15 cellular contexts compared by ENCODE assay signal in genomic region chr6:33421344-33421643, GRCh38. TPM values are rescaled to one million over a fixed set of nuclear protein-coding genes. Genes with fewer than 3 reads are reported as not detected.
DNase-seq lines count a peak whose midpoint lies in the region; ATAC-seq, FAIRE-seq and TF ChIP-seq lines count a peak whose summit lies in the region.
"Had no signal": no experiment of that assay in that cellular context is flagged by ENCODE, and none has a peak within 500 bp of the region (broad histone marks: within the 10 kb centered on the region; RNA-seq: fewer than 3 reads in every experiment).

No MANE protein-coding gene starts in this region.

- peaks cover 70 to 71% of the 10 kb centered on the region in 2 experiments for H3K4me1 Mint-ChIP-seq in H9
- H3K4me1 Mint-ChIP-seq in natural killer cell treated with Interleukin-12 subunit alpha and Interleukin-12 subunit beta and Interleukin-15 and Interleukin-18, amount 100 ng/mL, for 72 hours (ENCODE audit: low read depth in 2 of 2), result peaks cover 65 to 70% of the 10 kb centered on the region in 2 donors

- H3K9me3 ChIP-seq in AG04450 (ENCODE audit: control insufficient read depth, insufficient read depth, low read length), result no peaks in the 10 kb centered on the region
- H3K9me3 ChIP-seq in H9 (ENCODE audit: control insufficient read depth, low read depth, low read length), result no peaks in the 10 kb centered on the region
- no peaks in the 10 kb centered on the region for H3K9me3 ChIP-seq in K562 (replicated peaks; ENCODE audit: control insufficient read depth, insufficient read depth, low read depth, low read length)
- H3K9me3 ChIP-seq: SK-N-SH had no signal

- TF ChIP-seq CTCF in AG04450 (IDR thresholded peaks at IDR 0.05; ENCODE audit: low read depth, low read length) (no peak), H9 (conservative IDR thresholded peaks at IDR 0.05) (no peak), K562 (IDR thresholded peaks at IDR 0.05 in 2 of 3, conservative IDR thresholded peaks at IDR 0.05 in 1 of 3; ENCODE audit: insufficient read depth in 2 of 3, low read depth in 1 of 3, low read length in 3 of 3) (no peak)

- no peak overlapping the region for H3K23ac ChIP-seq in H9 (ENCODE audit: insufficient read length, low read depth, low read length)

- no peak overlapping the region for H3K27ac ChIP-seq in AG04450 (ENCODE audit: low read depth, low read length)
- no peak overlapping the region for H3K27ac ChIP-seq in H9 (ENCODE audit: insufficient read length, low read depth, low read length)
- peak overlapping the region; percentile 32; the same call in 1 of the 3 replicates for H3K27ac ChIP-seq in K562 (ENCODE audit: extremely low read depth, low read depth, low read length)
- H3K27ac ChIP-seq: KMS-11 had no signal

- H4K91ac ChIP-seq in H9 (ENCODE audit: insufficient read length, low read depth, low read length), result no peak overlapping the region

- H2BK20ac ChIP-seq in H9 (ENCODE audit: low read depth, low read length, poor library complexity, severe bottlenecking), result no peak overlapping the region

- H3K56ac ChIP-seq in H9 (ENCODE audit: insufficient read length, low read depth, low read length), result no peak overlapping the region

- peaks cover 8% of the 10 kb centered on the region; the same call in 2 of the 3 replicates for H3K36me3 ChIP-seq in K562 (ENCODE audit: control insufficient read depth, insufficient read depth, low read length)

- H3K27me3 Mint-ChIP-seq in H9 (ENCODE audit: low read depth), result no peaks in the 10 kb centered on the region; the same call in 1 of the 2 replicates
- H3K27me3 Mint-ChIP-seq in natural killer cell treated with Interleukin-12 subunit alpha and Interleukin-12 subunit beta and Interleukin-15 and Interleukin-18, amount 100 ng/mL, for 72 hours, result no peaks in the 10 kb centered on the region
- H3K27me3 Mint-ChIP-seq: effector memory CD8-positive, alpha-beta T cell had no signal

- H4K5ac ChIP-seq in H9 (ENCODE audit: insufficient read length, low read depth, low read length), result no peak overlapping the region

- H3K9me3 Mint-ChIP-seq in H9, result no peaks in the 10 kb centered on the region; a peak in 1 of 5 replicates
- no peaks in the 10 kb centered on the region for H3K9me3 Mint-ChIP-seq in natural killer cell treated with Interleukin-12 subunit alpha and Interleukin-12 subunit beta and Interleukin-15 and Interleukin-18, amount 100 ng/mL, for 72 hours
- H3K9me3 Mint-ChIP-seq: effector memory CD8-positive, alpha-beta T cell had no signal

- POLR2A ChIA-PET in AG04450 (lab: Yijun Ruan, JAX) (no interaction called here), K562 (lab: Yijun Ruan, JAX) (no interaction called here)

- no TSS peak for BruUV-seq in K562 (replicated peaks; lab: Mats Ljungman, UMichigan)

- no peak overlapping the region for H2BK120ac ChIP-seq in H9 (ENCODE audit: low read depth, low read length, poor library complexity, severe bottlenecking)

- H3K23me2 ChIP-seq in H9 (ENCODE audit: insufficient read length, low read depth, low read length, poor library complexity, severe bottlenecking), result peaks cover 28% of the 10 kb centered on the region

- H3K79me1 ChIP-seq in H9 (ENCODE audit: insufficient read depth, low read depth, low read length, poor library complexity, severe bottlenecking), result peaks cover 3% of the 10 kb centered on the region

- TF ChIP-seq EP300 in K562 (IDR thresholded peaks at IDR 0.05; ENCODE audit: low read length), result no peak

- no peak overlapping the region for H3K14ac ChIP-seq in H9 (ENCODE audit: insufficient read depth, low read length)

- no peak for TF ChIP-seq RAD21 in K562 (CRISPR knock-in tag; conservative IDR thresholded peaks at IDR 0.05 in 1 of 2, IDR thresholded peaks at IDR 0.05 in 1 of 2)

- H3K4me3 ChIP-seq in AG04450 (ENCODE audit: low read depth, low read length), result peak overlapping the region; percentile 64
- H3K4me3 ChIP-seq in K562, result no peak overlapping the region

- no peak overlapping the region for H2BK15ac ChIP-seq in H9 (ENCODE audit: low read depth, low read length)

- ATAC-seq in K562 (no peak), GM21515 (IDR thresholded peaks at IDR 0.05; ENCODE audit: unreplicated experiment) (no peak)
- no peak for ATAC-seq in natural killer cell treated with Interleukin-12 subunit alpha and Interleukin-12 subunit beta and Interleukin-15 and Interleukin-18, amount 100 ng/mL, for 72 hours
- ATAC-seq: effector memory CD8-positive, alpha-beta T cell had no signal

- no peak for FAIRE-seq in K562 (lab: Jason Lieb, UNC)
- FAIRE-seq: G401.6 had no signal

- in situ Hi-C loops in K562 (cut with MboI), result no loop called here

- peak overlapping the region; percentile 91 to 98 for H3K4me3 Mint-ChIP-seq in H9
- H3K4me3 Mint-ChIP-seq in natural killer cell treated with Interleukin-12 subunit alpha and Interleukin-12 subunit beta and Interleukin-15 and Interleukin-18, amount 100 ng/mL, for 72 hours, result peak overlapping the region; percentile 74

- no peak overlapping the region for H3T11ph ChIP-seq in H9 (ENCODE audit: low read length)

- H2AFZ ChIP-seq in H9 (ENCODE audit: low read length) (no peak overlapping the region), K562 (ENCODE audit: low read depth, low read length) (peak overlapping the region; percentile 70)

- CTCF ChIA-PET in AG04450 (lab: Charles Lee) (no interaction called here), K562 (lab: Yijun Ruan, JAX; ENCODE audit: low intra/inter-chr PET ratio) (interaction anchor here (0.6 kb wide), 1 partner anchor 144 kb away, joined by 3 read pairs; the partner anchor contains the start of gene B3GALT4)

- H2AK5ac ChIP-seq in H9 (ENCODE audit: insufficient read length, low read length), result no peak overlapping the region

- WGBS in H9 (ENCODE audit: extremely low coverage, insufficient read length, low lambda C conversion rate), result no CpG with 5 or more reads among the region's 2 CpGs
- 49% methylated on average over 2 of the region's 2 CpGs for WGBS in K562 (ENCODE audit: insufficient coverage, low coverage, missing lambda C conversion rate)

- peaks cover 12% of the 10 kb centered on the region; the same call in 1 of the 2 replicates for H3K79me2 ChIP-seq in H9 (ENCODE audit: insufficient read depth, low read length)
- H3K79me2 ChIP-seq in K562 (ENCODE audit: control insufficient read depth, insufficient read depth, low read length), result peaks cover 27% of the 10 kb centered on the region

- H3K27me3 ChIP-seq in AG04450 (ENCODE audit: control insufficient read depth, insufficient read depth, low read length) (no peaks in the 10 kb centered on the region), H9 (ENCODE audit: insufficient read depth, low read length) (no peaks in the 10 kb centered on the region), K562 (ENCODE audit: control insufficient read depth in 2 of 2, insufficient read depth in 2 of 2, low read length in 2 of 2) (no peaks in the 10 kb centered on the region)

- H3K36me3 Mint-ChIP-seq in H9 (ENCODE audit: insufficient read depth in 1 of 3, low read depth in 3 of 3), result peaks cover 26 to 41% (median 37%) of the 10 kb centered on the region in 3 experiments
- H3K36me3 Mint-ChIP-seq in natural killer cell treated with Interleukin-12 subunit alpha and Interleukin-12 subunit beta and Interleukin-15 and Interleukin-18, amount 100 ng/mL, for 72 hours, result peaks cover 8% of the 10 kb centered on the region

- H2BK12ac ChIP-seq in H9 (ENCODE audit: insufficient read length, low read depth, low read length), result no peak overlapping the region

- no peak overlapping the region for H3K4ac ChIP-seq in H9 (ENCODE audit: low read depth, low read length)

- H4K8ac ChIP-seq in H9 (replicated peaks; ENCODE audit: insufficient read length, low read depth, low read length), result no peak overlapping the region

- TF ChIP-seq POLR2A in K562 (conservative IDR thresholded peaks at IDR 0.05), result no peak

- peak overlapping the region in 2 of 3 experiments; percentile 0 to 88; a peak in 4 of 7 replicates for H3K27ac Mint-ChIP-seq in H9
- peak overlapping the region; percentile 11 to 100 for H3K27ac Mint-ChIP-seq in natural killer cell treated with Interleukin-12 subunit alpha and Interleukin-12 subunit beta and Interleukin-15 and Interleukin-18, amount 100 ng/mL, for 72 hours

- H3K9ac ChIP-seq in H9 (ENCODE audit: extremely low read depth, insufficient read length, low read length) (no peak overlapping the region), K562 (ENCODE audit: insufficient read depth in 1 of 2, low read depth in 2 of 2, low read length in 2 of 2) (no peak overlapping the region)
- H3K9ac ChIP-seq: KMS-11, SK-N-SH had no signal

- H3K4me1 ChIP-seq in H9 (ENCODE audit: insufficient read depth, low read length) (peaks cover 5% of the 10 kb centered on the region), K562 (replicated peaks in 1 of 2; ENCODE audit: control insufficient read depth in 2 of 2, insufficient read depth in 2 of 2, low read length in 2 of 2) (peaks cover 43 to 45% of the 10 kb centered on the region in 2 experiments)

- H3K4me2 ChIP-seq in H9 (ENCODE audit: insufficient read depth, insufficient read length, low read length) (peak overlapping the region; percentile 67), K562 (ENCODE audit: insufficient read depth, low read length) (peak overlapping the region; percentile 43; the same call in 1 of the 2 replicates)
- H3K4me2 ChIP-seq: KMS-11, SK-N-SH had no signal

- H3K9me1 ChIP-seq in K562 (ENCODE audit: control insufficient read depth, insufficient read depth, low read length), result no peaks in the 10 kb centered on the region

- H2BK5ac ChIP-seq in H9 (ENCODE audit: insufficient read length, low read length), result no peak overlapping the region

- H4K20me1 ChIP-seq in H9 (ENCODE audit: control insufficient read depth, insufficient read depth, insufficient read length) (no peaks in the 10 kb centered on the region), K562 (replicated peaks; ENCODE audit: control insufficient read depth, insufficient read depth, low read length) (peaks cover 5% of the 10 kb centered on the region; the same call in 1 of the 2 replicates)

- intact Hi-C loops in K562 (cut with micrococcal nuclease), result loop anchor here (10.0 kb wide), 2 partner anchors 46 to 296 kb away; no protein-coding TSS in a partner anchor

- no peak overlapping the region for H3K18ac ChIP-seq in H9 (ENCODE audit: insufficient read length, low read depth, low read length)

- no peak for DNase-seq in AG04450 (ENCODE audit: low read depth, low spot score)
- no peak for DNase-seq in H9
- DNase-seq in K562 (ENCODE audit: extremely low read depth in 1 of 4, low spot score in 3 of 4), result no peak
- DNase-seq in natural killer cell treated with Interleukin-12 subunit alpha and Interleukin-12 subunit beta and Interleukin-15 and Interleukin-18, amount 100 ng/mL, for 72 hours (ENCODE audit: low spot score), result no peak
- no peak for DNase-seq in NCI-H345 (lab: John Stamatoyannopoulos, UW)
- no peak for DNase-seq in NCI-H510A (lab: John Stamatoyannopoulos, UW)
- DNase-seq in iPS-NIHi11 (ENCODE audit: low spot score), result no peak
- DNase-seq: effector memory CD8-positive, alpha-beta T cell; NCI-H2081 treated with DMSO at 0.1 percent for 48 hours; posterior cingulate gyrus; SK-N-SH; stimulated activated CD4-positive, alpha-beta T cell treated with anti-CD3 and anti-CD28 coated beads, Interleukin-1b, Interleukin-23, amount 100 ng/mL, for 48 hours had no signal

RNA-seq across cellular contexts. Expression of gene SYNGAP1, which starts 1.4 kb away (rescaled TPM):
- polyA plus RNA-seq in AG04450 (2011; rRNA removed) (5.3 and 6.5 TPM in 2 replicates), K562 (2011; rRNA removed) (4.4 and 8.2 TPM in 2 replicates), K562 (2014; fragmentation: Illumina TruSeq; extraction: Trizol) (13.9 and 14.2 TPM in 2 replicates), K562 (2014; fragmentation: Nextera tagmentation; extraction: Ambion mirVana) (under 1 TPM; 0.01 to 0.06 TPM), K562 (2014; rRNA removed) (14.2 and 14.6 TPM in 2 replicates)
- 7.9 and 9.1 TPM in 2 replicates for polyA minus RNA-seq in AG04450 (2011; rRNA and poly(A)+ RNA removed)
- total RNA-seq in H9 (2021) (111 and 121 TPM in 2 replicates), K562 (2014; rRNA removed) (2.5 and 2.9 TPM in 2 replicates), K562 (2014; rRNA removed; fragmentation: Illumina TruSeq; extraction: Trizol) (1.9 and 2.6 TPM in 2 replicates), K562 (2015; rRNA removed; fragmentation: Illumina TruSeq; extraction: Trizol) (3.2 and 3.8 TPM in 2 replicates), K562 (2021) (15.2 and 22.8 TPM in 2 replicates)
- 66.9 and 126 TPM in 2 replicates for total RNA-seq in K562 (2011; cell fraction: chromatin; rRNA removed; ENCODE audit: low replicate concordance)
- total RNA-seq in K562 (2011; cell fraction: nucleolus; rRNA removed), result 33.0 and 37.9 TPM in 2 replicates
- total RNA-seq in K562 (2011; cell fraction: nucleoplasm; rRNA removed), result 43.4 and 59.2 TPM in 2 replicates
- 2.7 and 2.8 TPM in 2 replicates for polyA plus RNA-seq in K562 (2011; cell fraction: cytosol; rRNA removed)
- polyA plus RNA-seq in K562 (2011; cell fraction: nucleus; rRNA removed), result 51.0 and 114 TPM in 2 replicates
- polyA plus RNA-seq in K562 (2012), result 15.7 and 22.6 TPM in 2 replicates
- polyA minus RNA-seq in K562 (2011; rRNA and poly(A)+ RNA removed), result 4.1 and 4.2 TPM in 2 replicates
- polyA minus RNA-seq in K562 (2011; cell fraction: cytosol; rRNA and poly(A)+ RNA removed), result 3.9 and 4.4 TPM in 2 replicates
- 10.8 and 12.3 TPM in 2 replicates for polyA minus RNA-seq in K562 (2011; cell fraction: nucleus; rRNA and poly(A)+ RNA removed)
- total RNA-seq in natural killer cell treated with Interleukin-12 subunit alpha and Interleukin-12 subunit beta and Interleukin-15 and Interleukin-18, amount 100 ng/mL, for 72 hours, result 10 to 100 TPM; 17.7 to 77.0 TPM

RNA-seq across cellular contexts. Expression of gene CUTA, which starts 3.4 kb away (rescaled TPM):
- polyA plus RNA-seq in AG04450 (2011; rRNA removed) (298 and 340 TPM in 2 replicates), K562 (2011; rRNA removed) (166 and 178 TPM in 2 replicates), K562 (2014; fragmentation: Illumina TruSeq; extraction: Trizol) (264 and 434 TPM in 2 replicates), K562 (2014; fragmentation: Nextera tagmentation; extraction: Ambion mirVana) (100 to 1,000 TPM; 653 to 682 TPM), K562 (2014; rRNA removed) (296 and 360 TPM in 2 replicates)
- polyA minus RNA-seq in AG04450 (2011; rRNA and poly(A)+ RNA removed), result 153 and 179 TPM in 2 replicates
- total RNA-seq in H9 (2021) (257 and 264 TPM in 2 replicates), K562 (2014; rRNA removed) (310 and 413 TPM in 2 replicates), K562 (2014; rRNA removed; fragmentation: Illumina TruSeq; extraction: Trizol) (192 and 203 TPM in 2 replicates), K562 (2015; rRNA removed; fragmentation: Illumina TruSeq; extraction: Trizol) (316 and 317 TPM in 2 replicates), K562 (2021) (369 and 372 TPM in 2 replicates)
- total RNA-seq in K562 (2011; cell fraction: chromatin; rRNA removed; ENCODE audit: low replicate concordance), result 90.7 and 171 TPM in 2 replicates
- 247 and 251 TPM in 2 replicates for total RNA-seq in K562 (2011; cell fraction: nucleolus; rRNA removed)
- 190 and 192 TPM in 2 replicates for total RNA-seq in K562 (2011; cell fraction: nucleoplasm; rRNA removed)
- polyA plus RNA-seq in K562 (2011; cell fraction: cytosol; rRNA removed), result 269 and 458 TPM in 2 replicates
- polyA plus RNA-seq in K562 (2011; cell fraction: nucleus; rRNA removed), result 356 and 369 TPM in 2 replicates
- 506 and 529 TPM in 2 replicates for polyA plus RNA-seq in K562 (2012)
- polyA minus RNA-seq in K562 (2011; rRNA and poly(A)+ RNA removed), result 142 and 158 TPM in 2 replicates
- polyA minus RNA-seq in K562 (2011; cell fraction: cytosol; rRNA and poly(A)+ RNA removed), result 90.0 and 120 TPM in 2 replicates
- 56.4 and 86.2 TPM in 2 replicates for polyA minus RNA-seq in K562 (2011; cell fraction: nucleus; rRNA and poly(A)+ RNA removed)
- 100 to 1,000 TPM; 106 to 156 TPM for total RNA-seq in natural killer cell treated with Interleukin-12 subunit alpha and Interleukin-12 subunit beta and Interleukin-15 and Interleukin-18, amount 100 ng/mL, for 72 hours

RNA-seq across cellular contexts. Expression of gene PHF1, which starts 10.5 kb away (rescaled TPM):
- polyA plus RNA-seq in AG04450 (2011; rRNA removed) (26.6 and 29.7 TPM in 2 replicates), K562 (2011; rRNA removed) (45.9 and 59.4 TPM in 2 replicates), K562 (2014; fragmentation: Illumina TruSeq; extraction: Trizol) (45.5 and 48.8 TPM in 2 replicates), K562 (2014; fragmentation: Nextera tagmentation; extraction: Ambion mirVana) (1 to 10 TPM; 3.7 to 4.0 TPM), K562 (2014; rRNA removed) (60.8 and 64.2 TPM in 2 replicates)
- 23.6 and 32.0 TPM in 2 replicates for polyA minus RNA-seq in AG04450 (2011; rRNA and poly(A)+ RNA removed)
- total RNA-seq in H9 (2021) (49.8 and 56.8 TPM in 2 replicates), K562 (2014; rRNA removed) (27.3 and 29.7 TPM in 2 replicates), K562 (2014; rRNA removed; fragmentation: Illumina TruSeq; extraction: Trizol) (16.2 and 20.8 TPM in 2 replicates), K562 (2015; rRNA removed; fragmentation: Illumina TruSeq; extraction: Trizol) (29.6 and 33.7 TPM in 2 replicates), K562 (2021) (42.1 and 43.2 TPM in 2 replicates)
- total RNA-seq in K562 (2011; cell fraction: chromatin; rRNA removed; ENCODE audit: low replicate concordance), result 151 and 284 TPM in 2 replicates
- 158 and 171 TPM in 2 replicates for total RNA-seq in K562 (2011; cell fraction: nucleolus; rRNA removed)
- 141 and 150 TPM in 2 replicates for total RNA-seq in K562 (2011; cell fraction: nucleoplasm; rRNA removed)
- 56.9 and 69.4 TPM in 2 replicates for polyA plus RNA-seq in K562 (2011; cell fraction: cytosol; rRNA removed)
- polyA plus RNA-seq in K562 (2011; cell fraction: nucleus; rRNA removed), result 359 and 410 TPM in 2 replicates
- polyA plus RNA-seq in K562 (2012), result 42.7 and 85.4 TPM in 2 replicates
- polyA minus RNA-seq in K562 (2011; rRNA and poly(A)+ RNA removed), result 21.9 and 26.4 TPM in 2 replicates
- 12.4 and 15.0 TPM in 2 replicates for polyA minus RNA-seq in K562 (2011; cell fraction: cytosol; rRNA and poly(A)+ RNA removed)
- polyA minus RNA-seq in K562 (2011; cell fraction: nucleus; rRNA and poly(A)+ RNA removed), result 40.8 and 50.0 TPM in 2 replicates
- total RNA-seq in natural killer cell treated with Interleukin-12 subunit alpha and Interleukin-12 subunit beta and Interleukin-15 and Interleukin-18, amount 100 ng/mL, for 72 hours, result 10 to 100 TPM; 46.5 to 66.6 TPM

RNA-seq across cellular contexts. Expression of gene KIFC1, which starts 29.7 kb away (rescaled TPM):
- 10.2 TPM in 2 replicates for polyA plus RNA-seq in AG04450 (2011; rRNA removed)
- 13.0 and 14.6 TPM in 2 replicates for polyA minus RNA-seq in AG04450 (2011; rRNA and poly(A)+ RNA removed)
- 73.1 and 73.8 TPM in 2 replicates for total RNA-seq in H9 (2021)
- total RNA-seq in K562 (2011; cell fraction: chromatin; rRNA removed; ENCODE audit: low replicate concordance), result 117 and 182 TPM in 2 replicates
- 141 and 154 TPM in 2 replicates for total RNA-seq in K562 (2011; cell fraction: nucleolus; rRNA removed)
- 113 and 129 TPM in 2 replicates for total RNA-seq in K562 (2011; cell fraction: nucleoplasm; rRNA removed)
- total RNA-seq in K562 (2014; rRNA removed), result 50.2 and 62.5 TPM in 2 replicates
- total RNA-seq in K562 (2014; rRNA removed; fragmentation: Illumina TruSeq; extraction: Trizol), result 38.6 and 42.3 TPM in 2 replicates
- 77.9 and 80.1 TPM in 2 replicates for total RNA-seq in K562 (2015; rRNA removed; fragmentation: Illumina TruSeq; extraction: Trizol)
- 79.2 and 85.6 TPM in 2 replicates for total RNA-seq in K562 (2021)
- 95.2 and 103 TPM in 2 replicates for polyA plus RNA-seq in K562 (2011; rRNA removed)
- polyA plus RNA-seq in K562 (2011; cell fraction: cytosol; rRNA removed), result 82.9 and 95.7 TPM in 2 replicates
- 255 and 308 TPM in 2 replicates for polyA plus RNA-seq in K562 (2011; cell fraction: nucleus; rRNA removed)
- 70.1 and 78.9 TPM in 2 replicates for polyA plus RNA-seq in K562 (2012)
- 76.9 and 82.7 TPM in 2 replicates for polyA plus RNA-seq in K562 (2014; fragmentation: Illumina TruSeq; extraction: Trizol)
- polyA plus RNA-seq in K562 (2014; fragmentation: Nextera tagmentation; extraction: Ambion mirVana), result 1 to 10 TPM; 1.3 to 2.2 TPM
- polyA plus RNA-seq in K562 (2014; rRNA removed), result 84.1 and 88.6 TPM in 2 replicates
- polyA minus RNA-seq in K562 (2011; rRNA and poly(A)+ RNA removed), result 91.4 and 99.3 TPM in 2 replicates
- 43.1 and 48.8 TPM in 2 replicates for polyA minus RNA-seq in K562 (2011; cell fraction: cytosol; rRNA and poly(A)+ RNA removed)
- polyA minus RNA-seq in K562 (2011; cell fraction: nucleus; rRNA and poly(A)+ RNA removed), result 113 and 139 TPM in 2 replicates
- total RNA-seq in natural killer cell treated with Interleukin-12 subunit alpha and Interleukin-12 subunit beta and Interleukin-15 and Interleukin-18, amount 100 ng/mL, for 72 hours, result 100 to 1,000 TPM in 1 of 2 donors, 10 to 100 TPM in 1; 52.9 to 115 TPM

RNA-seq across cellular contexts. Expression of gene ZBTB9, which starts 33.1 kb away (rescaled TPM):
- 5.8 and 6.0 TPM in 2 replicates for polyA plus RNA-seq in AG04450 (2011; rRNA removed)
- polyA minus RNA-seq in AG04450 (2011; rRNA and poly(A)+ RNA removed), result 7.7 and 8.0 TPM in 2 replicates
- 48.1 and 53.1 TPM in 2 replicates for total RNA-seq in H9 (2021)
- total RNA-seq in K562 (2011; cell fraction: chromatin; rRNA removed; ENCODE audit: low replicate concordance), result 14.2 and 31.6 TPM in 2 replicates
- 23.9 and 26.3 TPM in 2 replicates for total RNA-seq in K562 (2011; cell fraction: nucleolus; rRNA removed)
- total RNA-seq in K562 (2011; cell fraction: nucleoplasm; rRNA removed), result 14.0 and 19.2 TPM in 2 replicates
- 10.4 and 15.0 TPM in 2 replicates for total RNA-seq in K562 (2014; rRNA removed)
- total RNA-seq in K562 (2014; rRNA removed; fragmentation: Illumina TruSeq; extraction: Trizol), result 10.3 and 10.4 TPM in 2 replicates
- 12.7 and 13.1 TPM in 2 replicates for total RNA-seq in K562 (2015; rRNA removed; fragmentation: Illumina TruSeq; extraction: Trizol)
- 15.9 and 17.3 TPM in 2 replicates for total RNA-seq in K562 (2021)
- polyA plus RNA-seq in K562 (2011; rRNA removed), result 10.5 and 11.1 TPM in 2 replicates
- 7.8 and 10.3 TPM in 2 replicates for polyA plus RNA-seq in K562 (2011; cell fraction: cytosol; rRNA removed)
- polyA plus RNA-seq in K562 (2011; cell fraction: nucleus; rRNA removed), result 13.6 and 18.1 TPM in 2 replicates
- polyA plus RNA-seq in K562 (2012), result 12.2 and 14.5 TPM in 2 replicates
- polyA plus RNA-seq in K562 (2014; fragmentation: Illumina TruSeq; extraction: Trizol), result 16.3 and 19.5 TPM in 2 replicates
- 1 to 10 TPM; 1.9 to 2.5 TPM for polyA plus RNA-seq in K562 (2014; fragmentation: Nextera tagmentation; extraction: Ambion mirVana)
- 6.9 and 11.9 TPM in 2 replicates for polyA plus RNA-seq in K562 (2014; rRNA removed)
- polyA minus RNA-seq in K562 (2011; rRNA and poly(A)+ RNA removed), result 11.3 and 13.1 TPM in 2 replicates
- 11.1 and 15.7 TPM in 2 replicates for polyA minus RNA-seq in K562 (2011; cell fraction: cytosol; rRNA and poly(A)+ RNA removed)
- polyA minus RNA-seq in K562 (2011; cell fraction: nucleus; rRNA and poly(A)+ RNA removed), result 6.6 and 10.3 TPM in 2 replicates
- 10 to 100 TPM; 10.9 to 25.4 TPM for total RNA-seq in natural killer cell treated with Interleukin-12 subunit alpha and Interleukin-12 subunit beta and Interleukin-15 and Interleukin-18, amount 100 ng/mL, for 72 hours
